7 cellular contexts compared by ENCODE assay signal in genomic region chr3:152331018-152331541, GRCh38.
DNase-seq lines count a peak whose midpoint lies in the region; ATAC-seq and TF ChIP-seq lines count a peak whose summit lies in the region.

No MANE protein-coding gene starts in this region.

- intact Hi-C loops in left ventricle myocardium inferior (cut with micrococcal nuclease) = no loop called here

- peaks cover 81% of the 10 kb centered on the region for H3K4me1 Mint-ChIP-seq in stimulated activated naive CD8-positive, alpha-beta T cell treated with anti-CD3 and anti-CD28 coated beads, Interleukin-15, amount 100 ng/mL, for 72 hours

- H3K9me3 Mint-ChIP-seq in activated naive CD4-positive, alpha-beta T cell treated with anti-CD3 and anti-CD28 coated beads, Interleukin-2, amount 50 U/mL, for 72 hours = no peaks in the 10 kb centered on the region
- H3K9me3 Mint-ChIP-seq in stimulated activated naive CD8-positive, alpha-beta T cell treated with anti-CD3 and anti-CD28 coated beads, Interleukin-15, amount 100 ng/mL, for 72 hours = no peaks in the 10 kb centered on the region

- peak; percentile 93 for DNase-seq in HT1080 (ENCODE audit: low read depth)
- DNase-seq in activated naive CD4-positive, alpha-beta T cell treated with anti-CD3 and anti-CD28 coated beads, Interleukin-2, amount 50 U/mL, for 72 hours (ENCODE audit: low spot score in 2 of 2) = no peak
- no peak for DNase-seq in left ventricle myocardium inferior
- DNase-seq in stimulated activated naive CD8-positive, alpha-beta T cell treated with anti-CD3 and anti-CD28 coated beads, Interleukin-15, amount 100 ng/mL, for 72 hours = no peak
- DNase-seq in NCI-H128 (lab: John Stamatoyannopoulos, UW; ENCODE audit: unreplicated experiment) = no peak
- no peak for DNase-seq in DMS153 treated with DMSO at 0.1 percent for 48 hours (lab: John Stamatoyannopoulos, UW; ENCODE audit: unreplicated experiment)
- no peak for DNase-seq in NCI-H1930 (lab: John Stamatoyannopoulos, UW)

- ATAC-seq in activated naive CD4-positive, alpha-beta T cell treated with anti-CD3 and anti-CD28 coated beads, Interleukin-2, amount 50 U/mL, for 72 hours = peak; percentile 63 to 70
- ATAC-seq in stimulated activated naive CD8-positive, alpha-beta T cell treated with anti-CD3 and anti-CD28 coated beads, Interleukin-15, amount 100 ng/mL, for 72 hours = peak; percentile 54

- H3K36me3 Mint-ChIP-seq in activated naive CD4-positive, alpha-beta T cell treated with anti-CD3 and anti-CD28 coated beads, Interleukin-2, amount 50 U/mL, for 72 hours = peaks cover 0 to 50% of the 10 kb centered on the region in 2 donors

- peaks cover 92% of the 10 kb centered on the region for H3K4me1 ChIP-seq in left ventricle myocardium inferior

- H3K27me3 Mint-ChIP-seq in stimulated activated naive CD8-positive, alpha-beta T cell treated with anti-CD3 and anti-CD28 coated beads, Interleukin-15, amount 100 ng/mL, for 72 hours = no peaks in the 10 kb centered on the region

- H3K27ac Mint-ChIP-seq in activated naive CD4-positive, alpha-beta T cell treated with anti-CD3 and anti-CD28 coated beads, Interleukin-2, amount 50 U/mL, for 72 hours = peak overlapping the region; percentile 75 to 97
- peak overlapping the region in 1 of 2 donors; percentile 94 for H3K27ac Mint-ChIP-seq in stimulated activated naive CD8-positive, alpha-beta T cell treated with anti-CD3 and anti-CD28 coated beads, Interleukin-15, amount 100 ng/mL, for 72 hours

- peak overlapping the region; percentile 53 to 76 for H3K4me3 Mint-ChIP-seq in stimulated activated naive CD8-positive, alpha-beta T cell treated with anti-CD3 and anti-CD28 coated beads, Interleukin-15, amount 100 ng/mL, for 72 hours

- no peaks in the 10 kb centered on the region for H3K27me3 ChIP-seq in left ventricle myocardium inferior (ENCODE audit: low read depth)

- H3K9me3 ChIP-seq in left ventricle myocardium inferior (replicated peaks) = peaks cover 3% of the 10 kb centered on the region

- H3K4me3 ChIP-seq in left ventricle myocardium inferior = peak overlapping the region; percentile 5

- H3K27ac ChIP-seq in left ventricle myocardium inferior (replicated peaks) = peak overlapping the region; percentile 83

- no peaks in the 10 kb centered on the region for H3K36me3 ChIP-seq in left ventricle myocardium inferior

- TF ChIP-seq CTCF in left ventricle myocardium inferior (IDR thresholded peaks at IDR 0.05; ENCODE audit: borderline replicate concordance) = no peak
